8 cellular contexts compared by ENCODE assay signal in genomic region chr19:35775298-35776101, GRCh38. TPM values are rescaled to one million over a fixed set of nuclear protein-coding genes. Genes with fewer than 3 reads are reported as not detected.
DNase-seq lines count a peak whose midpoint lies in the region; TF ChIP-seq lines count a peak whose summit lies in the region.

ARHGAP33 (plus strand) TSS chr19:35775564; CDS start chr19:35775659, 95 bp downstream.

- peaks cover 36% of the 10 kb centered on the region for H3K36me3 ChIP-seq in SJSA1
- H3K36me3 ChIP-seq in neuron (ENCODE audit: insufficient read depth, low read length): peaks cover 25% of the 10 kb centered on the region

- H3K4me3 ChIP-seq in HFF-Myc (replicated peaks; ENCODE audit: low read depth, low read length): peak within 1 kb of the TSS; percentile 49
- peak within 1 kb of the TSS; percentile 65 for H3K4me3 ChIP-seq in SJSA1
- peak within 1 kb of the TSS; percentile 81 for H3K4me3 ChIP-seq in neuron (ENCODE audit: low read length)

- peaks cover 13% of the 10 kb centered on the region for H3K4me1 ChIP-seq in SJSA1 (replicated peaks)
- peaks cover 23% of the 10 kb centered on the region for H3K4me1 ChIP-seq in neuron (ENCODE audit: insufficient read depth, low read length)

- peak within 1 kb of the TSS; percentile 70 for H3K27ac ChIP-seq in SJSA1

- no peak for TF ChIP-seq CTCF in HFF-Myc (IDR thresholded peaks at IDR 0.05; ENCODE audit: low read depth, low read length, missing control alignments)

- no peaks in the 10 kb centered on the region for H3K27me3 ChIP-seq in SJSA1 (replicated peaks)
- H3K27me3 ChIP-seq in neuron (ENCODE audit: insufficient read depth, low read length): no peaks in the 10 kb centered on the region

- DNase-seq in GM04503 (ENCODE audit: low read depth): peak; percentile 66
- peak; percentile 88 for DNase-seq in HFF-Myc (ENCODE audit: extremely low read depth, low read depth)
- DNase-seq in MV-4-11 (lab: John Stamatoyannopoulos, UW): peak; percentile 98
- peak; percentile 95 to 99 for DNase-seq in SJSA1 (ENCODE audit: low read depth in 1 of 2, low spot score in 2 of 2)
- peak; percentile 96 for DNase-seq in activated gamma-delta T cell treated with anti-CD3 and anti-CD28 coated beads, Interleukin-2, amount 50 U/mL, for 16 hours (ENCODE audit: low read depth)
- DNase-seq in foreskin melanocyte: peak; percentile 91
- DNase-seq in stromal cell of bone marrow (ENCODE audit: low read depth): peak; percentile 93

- H3K9me3 ChIP-seq in SJSA1 (replicated peaks) (no peaks in the 10 kb centered on the region), neuron (ENCODE audit: low read length) (no peaks in the 10 kb centered on the region)

- H2AFZ ChIP-seq in neuron (ENCODE audit: low read depth, low read length): no peak within 1 kb of the TSS

RNA-seq across cellular contexts. Expression of gene ARHGAP33, which starts in this region (rescaled TPM):
- 3.7 and 4.6 TPM in 2 replicates for total RNA-seq in SJSA1 (2014; rRNA removed; shearing (Covaris generic))

Comparison
In these comparisons a context has a peak if more than half of its experiments do, and no peak if none do; other contexts are left out.
1. Peak in every context shown above with its lines: DNase-seq, H3K4me3 ChIP-seq and H3K27ac ChIP-seq.